Comparison of ENCODE assay signal across 8 cellular contexts in the genomic region with DNA sequence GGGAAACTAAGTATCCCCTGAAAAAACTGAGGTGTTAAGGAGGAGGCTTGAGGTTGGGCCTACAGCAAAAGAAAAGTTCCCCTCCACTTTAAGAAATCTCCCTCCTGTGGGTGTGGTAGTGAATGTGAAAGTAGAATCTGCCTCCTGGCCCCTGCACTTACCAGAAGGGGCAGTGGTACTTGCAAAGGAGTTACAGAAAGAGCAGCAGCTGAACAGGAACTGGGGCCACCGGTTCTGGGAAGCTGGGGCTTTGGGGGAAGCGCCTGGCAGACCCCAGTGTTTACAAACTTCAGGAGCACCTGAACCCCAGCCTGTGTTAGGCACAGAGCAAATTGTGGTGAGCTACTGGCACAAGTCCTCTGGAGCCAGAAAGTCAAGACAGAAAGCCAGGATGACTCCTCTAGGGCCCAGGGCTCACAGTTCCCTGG.
DNase-seq lines count a peak whose midpoint lies in the region; ATAC-seq and TF ChIP-seq lines count a peak whose summit lies in the region.

No MANE protein-coding gene starts in this region.

- H3K4ac ChIP-seq in neuronal stem cell (ENCODE audit: low read length), result no peak overlapping the region

- no peak overlapping the region for H2BK15ac ChIP-seq in neuronal stem cell (ENCODE audit: low read length)

- peak overlapping the region; percentile 25 for H3K18ac ChIP-seq in neuronal stem cell (ENCODE audit: low read length)

- no peak overlapping the region for H3K4me3 ChIP-seq in neuronal stem cell (ENCODE audit: low read length in 2 of 2)
- no peak overlapping the region for H3K4me3 ChIP-seq in Caco-2 (ENCODE audit: low read depth, low read length)

- no peak overlapping the region for H3K9ac ChIP-seq in neuronal stem cell (ENCODE audit: low read depth, low read length, poor library complexity)

- peaks cover under 1 to 3% of the 10 kb centered on the region in 2 donors for H3K4me1 ChIP-seq in neuronal stem cell (ENCODE audit: control insufficient read depth in 2 of 2, insufficient read depth in 1 of 2, low read depth in 1 of 2, low read length in 2 of 2)
- H3K4me1 ChIP-seq in Caco-2, result peaks cover 9% of the 10 kb centered on the region

- H3K4me3 Mint-ChIP-seq in activated T-cell treated with anti-CD3 and anti-CD28 coated beads, Interleukin-2, amount 50 U/mL, for 24 hours, result peak overlapping the region; percentile 53
- H3K4me3 Mint-ChIP-seq in Caco-2 (ENCODE audit: unreplicated experiment), result no peak overlapping the region

- no peak overlapping the region for H2BK12ac ChIP-seq in neuronal stem cell (ENCODE audit: low read length)

- H3K4me1 Mint-ChIP-seq in activated T-cell treated with anti-CD3 and anti-CD28 coated beads, Interleukin-2, amount 50 U/mL, for 24 hours (ENCODE audit: low read depth), result peaks cover 43% of the 10 kb centered on the region
- H3K4me1 Mint-ChIP-seq in Caco-2 (ENCODE audit: low read depth, unreplicated experiment), result no peaks in the 10 kb centered on the region

- no peak overlapping the region for H3K14ac ChIP-seq in neuronal stem cell (ENCODE audit: low read length)

- ATAC-seq in GM19328 (IDR thresholded peaks at IDR 0.05; ENCODE audit: unreplicated experiment) (peak; percentile 87), HG03354 (IDR thresholded peaks at IDR 0.05; ENCODE audit: poor library complexity, severe bottlenecking, unreplicated experiment) (peak; percentile 97)

- TF ChIP-seq CTCF in AG09319 (IDR thresholded peaks at IDR 0.05; ENCODE audit: low read depth, low read length) (peak; percentile 20), Caco-2 (IDR thresholded peaks at IDR 0.05; ENCODE audit: insufficient read depth in 1 of 2, low read depth in 1 of 2, low read length in 1 of 2, severe bottlenecking in 1 of 2, unreplicated experiment in 1 of 2) (no peak)

- H3K36me3 ChIP-seq in neuronal stem cell (replicated peaks in 1 of 2; ENCODE audit: control insufficient read depth in 2 of 2, insufficient read depth in 2 of 2, low read length in 2 of 2) (no peaks in the 10 kb centered on the region), Caco-2 (ENCODE audit: control insufficient read depth, insufficient read depth, low read length) (no peaks in the 10 kb centered on the region)

- H3K36me3 Mint-ChIP-seq in activated T-cell treated with anti-CD3 and anti-CD28 coated beads, Interleukin-2, amount 50 U/mL, for 24 hours (ENCODE audit: low read depth), result no peaks in the 10 kb centered on the region
- no peaks in the 10 kb centered on the region for H3K36me3 Mint-ChIP-seq in Caco-2 (ENCODE audit: insufficient read depth, unreplicated experiment)

- no peak overlapping the region for H4K8ac ChIP-seq in neuronal stem cell (ENCODE audit: low read depth, low read length)

- BruUV-seq in Caco-2 (replicated peaks; lab: Mats Ljungman, UMichigan), result no TSS peak

- H3K27me3 ChIP-seq in neuronal stem cell (ENCODE audit: control insufficient read depth in 3 of 3, insufficient read depth in 3 of 3, low read depth in 1 of 3, low read length in 3 of 3) (no peaks in the 10 kb centered on the region), Caco-2 (replicated peaks; ENCODE audit: control insufficient read depth, insufficient read depth, low read length) (no peaks in the 10 kb centered on the region)

- intact Hi-C loops in Caco-2 (cut with micrococcal nuclease; ENCODE audit: unreplicated experiment), result no loop called here

- no peak overlapping the region for H3K23ac ChIP-seq in neuronal stem cell (ENCODE audit: low read depth, low read length, poor library complexity)

- H4K91ac ChIP-seq in neuronal stem cell (ENCODE audit: low read depth, low read length, poor library complexity), result no peak overlapping the region

- CTCF ChIA-PET in Caco-2 (lab: Charles Lee), result no interaction called here

- no peak overlapping the region for H3K27ac ChIP-seq in neuronal stem cell (replicated peaks; ENCODE audit: low read length)

- H3K9me3 ChIP-seq in neuronal stem cell (replicated peaks in 1 of 2; ENCODE audit: control insufficient read depth in 2 of 2, insufficient read depth in 1 of 2, low read depth in 1 of 2, low read length in 2 of 2) (peaks cover 3 to 17% of the 10 kb centered on the region in 2 donors), Caco-2 (no peaks in the 10 kb centered on the region)

- H3K27ac Mint-ChIP-seq in activated T-cell treated with anti-CD3 and anti-CD28 coated beads, Interleukin-2, amount 50 U/mL, for 24 hours, result peak overlapping the region; percentile 87
- no peak overlapping the region for H3K27ac Mint-ChIP-seq in Caco-2 (ENCODE audit: unreplicated experiment)

- WGBS in neuronal stem cell (ENCODE audit: extremely low coverage in 2 of 2, insufficient read length in 2 of 2, insufficient replicate concordance in 1 of 2), 2 donors, result no CpG with 5 or more reads among the region's 2 CpGs

- no peaks in the 10 kb centered on the region for H3K79me1 ChIP-seq in neuronal stem cell (ENCODE audit: low read depth, low read length)

- peak overlapping the region; percentile 76 for H2AFZ ChIP-seq in neuronal stem cell (ENCODE audit: low read length)

- no peaks in the 10 kb centered on the region for H3K27me3 Mint-ChIP-seq in activated T-cell treated with anti-CD3 and anti-CD28 coated beads, Interleukin-2, amount 50 U/mL, for 24 hours
- no peaks in the 10 kb centered on the region for H3K27me3 Mint-ChIP-seq in Caco-2 (ENCODE audit: insufficient read depth, unreplicated experiment)

- no peak overlapping the region for H2BK120ac ChIP-seq in neuronal stem cell (ENCODE audit: low read depth, low read length)

- DNase-seq in AG09319 (ENCODE audit: extremely low read depth, low read depth) (no peak), neuronal stem cell (ENCODE audit: low spot score) (no peak), NCI-H345 (lab: John Stamatoyannopoulos, UW) (no peak), Caco-2 (no peak), middle frontal gyrus (ENCODE audit: extremely low spot score, low spot score) (no peak)
- peak; percentile 54 for DNase-seq in activated T-cell treated with anti-CD3 and anti-CD28 coated beads, Interleukin-2, amount 50 U/mL, for 24 hours

- H2AK5ac ChIP-seq in neuronal stem cell (ENCODE audit: low read depth, low read length), result no peak overlapping the region

- no peak overlapping the region for H3K4me2 ChIP-seq in neuronal stem cell (ENCODE audit: insufficient read depth, low read length, poor library complexity, severe bottlenecking)

- H2BK5ac ChIP-seq in neuronal stem cell (ENCODE audit: low read length), result no peak overlapping the region

- POLR2A ChIA-PET in Caco-2 (lab: Charles Lee), result no interaction called here

- no peaks in the 10 kb centered on the region for H3K9me3 Mint-ChIP-seq in activated T-cell treated with anti-CD3 and anti-CD28 coated beads, Interleukin-2, amount 50 U/mL, for 24 hours
- H3K9me3 Mint-ChIP-seq in Caco-2 (ENCODE audit: unreplicated experiment), result no peaks in the 10 kb centered on the region
